ENCODE assay signal across 25 cellular contexts in genomic region chr1:118084400-118084799, GRCh38.
"Had no signal": no experiment of that assay in that cellular context is flagged by ENCODE, and none has a peak within 500 bp of the region (broad histone marks: within the 10 kb centered on the region; RNA-seq: fewer than 3 reads in every experiment).

No MANE protein-coding gene starts in this region.

- H3K4me3 ChIP-seq: cardiac muscle cell, right lobe of liver, skin epidermis, stomach, suprapubic skin, tibial nerve had no signal

- H3K27ac ChIP-seq: cardiac muscle cell, foreskin keratinocyte, parathyroid adenoma, right lobe of liver, skin epidermis, stomach, suprapubic skin, tibial nerve had no signal

- ATAC-seq: activated CD8-positive, alpha-beta memory T cell treated with anti-CD3 and anti-CD28 coated beads, Interleukin-2, amount 10 ng/mL, durations not matched to agents 7 days and 5 days; activated CD8-positive, alpha-beta T cell treated with anti-CD3 and anti-CD28 coated beads for 36 hours; activated naive CD8-positive, alpha-beta T cell treated with anti-CD3 and anti-CD28 coated beads, Interleukin-2, amount 50 U/mL, for 24 hours; foreskin keratinocyte; left cardiac atrium; right lobe of liver; stimulated activated memory B cell treated with anti-CD40 and anti-IgM and Interleukin-4, amounts not matched to agents 10 μg/mL and 1 μg/mL and 100 μg/mL, for 72 hours had no signal

- H3K9me3 ChIP-seq: right lobe of liver, stomach, suprapubic skin, tibial nerve had no signal

- H3K4me3 Mint-ChIP-seq: activated CD4-positive, alpha-beta T cell treated with anti-CD3 and anti-CD28 coated beads, Interleukin-2, amount 10 ng/mL, durations not matched to agents 7 days and 5 days; activated CD8-positive, alpha-beta memory T cell treated with anti-CD3 and anti-CD28 coated beads, Interleukin-2, amount 10 ng/mL, durations not matched to agents 7 days and 5 days; activated CD8-positive, alpha-beta T cell treated with anti-CD3 and anti-CD28 coated beads for 36 hours; activated naive CD8-positive, alpha-beta T cell treated with anti-CD3 and anti-CD28 coated beads, Interleukin-2, amount 50 U/mL, for 24 hours; memory B cell; nephron; stimulated activated memory B cell treated with anti-CD40 and anti-IgM and Interleukin-4, amounts not matched to agents 10 μg/mL and 1 μg/mL and 100 μg/mL, for 72 hours had no signal

- H3K9ac ChIP-seq: parathyroid adenoma had no signal

- H3K36me3 Mint-ChIP-seq: activated CD8-positive, alpha-beta memory T cell treated with anti-CD3 and anti-CD28 coated beads, Interleukin-2, amount 10 ng/mL, durations not matched to agents 7 days and 5 days; memory B cell; stimulated activated memory B cell treated with anti-CD40 and anti-IgM and Interleukin-4, amounts not matched to agents 10 μg/mL and 1 μg/mL and 100 μg/mL, for 72 hours had no signal

- H3K4me1 Mint-ChIP-seq: nephron; stimulated activated memory B cell treated with anti-CD40 and anti-IgM and Interleukin-4, amounts not matched to agents 10 μg/mL and 1 μg/mL and 100 μg/mL, for 72 hours had no signal

- H3K27ac Mint-ChIP-seq: activated CD4-positive, alpha-beta T cell treated with anti-CD3 and anti-CD28 coated beads, Interleukin-2, amount 10 ng/mL, durations not matched to agents 7 days and 5 days; activated CD8-positive, alpha-beta memory T cell treated with anti-CD3 and anti-CD28 coated beads, Interleukin-2, amount 10 ng/mL, durations not matched to agents 7 days and 5 days; activated CD8-positive, alpha-beta T cell treated with anti-CD3 and anti-CD28 coated beads for 36 hours; activated naive CD8-positive, alpha-beta T cell treated with anti-CD3 and anti-CD28 coated beads, Interleukin-2, amount 50 U/mL, for 24 hours; memory B cell; nephron; stimulated activated memory B cell treated with anti-CD40 and anti-IgM and Interleukin-4, amounts not matched to agents 10 μg/mL and 1 μg/mL and 100 μg/mL, for 72 hours had no signal

- H3K9me3 Mint-ChIP-seq: activated CD4-positive, alpha-beta T cell treated with anti-CD3 and anti-CD28 coated beads, Interleukin-2, amount 10 ng/mL, durations not matched to agents 7 days and 5 days; activated CD8-positive, alpha-beta T cell treated with anti-CD3 and anti-CD28 coated beads for 36 hours; memory B cell; nephron had no signal

- DNase-seq: activated CD4-positive, alpha-beta T cell treated with anti-CD3 and anti-CD28 coated beads, Interleukin-2, amount 10 ng/mL, durations not matched to agents 7 days and 5 days; activated CD4-positive, CD25-positive, alpha-beta regulatory T cell treated with anti-CD3 and anti-CD28 coated beads, Interleukin-2, amount 50 U/mL, for 72 hours; activated CD8-positive, alpha-beta memory T cell treated with anti-CD3 and anti-CD28 coated beads, Interleukin-2, amount 10 ng/mL, durations not matched to agents 7 days and 5 days; activated CD8-positive, alpha-beta T cell treated with anti-CD3 and anti-CD28 coated beads for 36 hours; activated effector memory CD4-positive, alpha-beta T cell treated with anti-CD3 and anti-CD28 coated beads, Interleukin-2, amount 50 U/mL, for 16 hours; activated naive CD4-positive, alpha-beta T cell treated with anti-CD3 and anti-CD28 coated beads, Interleukin-2, amount 50 U/mL, for 16 hours; activated naive CD8-positive, alpha-beta T cell treated with anti-CD3 and anti-CD28 coated beads, Interleukin-2, amount 50 U/mL, for 24 hours; activated T-cell treated with anti-CD3 and anti-CD28 coated beads for 4 hours; effector CD4-positive, alpha-beta T cell; erythroblast; foreskin keratinocyte; hippocampal formation; islet precursor cell; left cardiac atrium; right lobe of liver; stimulated activated CD4-positive, alpha-beta T cell treated with anti-CD3 and anti-CD28 coated beads, Interleukin-1b, Interleukin-23, amount 100 ng/mL, for 48 hours; stomach had no signal

- H3K27me3 ChIP-seq: cardiac muscle cell, foreskin keratinocyte, right lobe of liver, stomach, suprapubic skin, tibial nerve had no signal

- H3K4me1 ChIP-seq: foreskin keratinocyte, parathyroid adenoma, right lobe of liver, suprapubic skin, tibial nerve had no signal

- H3K27me3 Mint-ChIP-seq: activated CD8-positive, alpha-beta memory T cell treated with anti-CD3 and anti-CD28 coated beads, Interleukin-2, amount 10 ng/mL, durations not matched to agents 7 days and 5 days had no signal

- H3K36me3 ChIP-seq: cardiac muscle cell, right lobe of liver, stomach, suprapubic skin, tibial nerve had no signal

- H2AFZ ChIP-seq: parathyroid adenoma had no signal
